Comparison of ENCODE assay signal across 30 cellular contexts in the genomic region with DNA sequence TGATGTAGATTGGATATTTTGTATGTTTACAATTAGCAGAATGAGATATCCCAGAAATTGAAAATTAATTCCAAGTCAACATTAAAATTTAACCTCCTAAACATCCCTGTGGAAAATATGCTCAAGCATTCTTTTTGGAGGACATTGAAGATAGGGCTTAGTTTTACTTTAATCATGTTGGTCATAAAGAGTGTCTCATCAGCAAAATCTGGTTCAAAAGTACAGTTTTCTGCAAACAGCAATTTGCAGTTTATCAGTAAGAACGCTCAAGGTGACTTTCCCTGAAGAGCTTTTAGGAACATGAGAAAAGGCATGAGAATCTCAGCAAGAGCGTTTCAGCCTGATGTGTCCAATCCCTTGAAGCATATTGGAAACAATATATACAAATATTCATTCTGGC.
"Had no signal": no experiment of that assay in that cellular context is flagged by ENCODE, and none has a peak within 500 bp of the region (broad histone marks: within the 10 kb centered on the region; RNA-seq: fewer than 3 reads in every experiment).

No MANE protein-coding gene starts in this region.

- FAIRE-seq: islet of Langerhans, kidney, pancreas, urothelium cell line had no signal

- H3K36me3 ChIP-seq: heart left ventricle, left lung, lower lobe of right lung, pancreas, spleen, suprapubic skin, thoracic aorta, tibial artery, upper lobe of right lung had no signal

- H3K27me3 Mint-ChIP-seq: naive thymus-derived CD8-positive, alpha-beta T cell; stimulated activated naive CD8-positive, alpha-beta T cell treated with anti-CD3 and anti-CD28 coated beads, Interleukin-15, Interleukin-2, amounts not matched to agents 100 ng/mL and 50 ng/mL, for 24 hours had no signal

- H3K4me3 Mint-ChIP-seq: immature natural killer cell; naive thymus-derived CD8-positive, alpha-beta T cell; nephron; neural crest cell; stimulated activated effector memory CD8-positive, alpha-beta T cell treated with anti-CD3 and anti-CD28 coated beads, Interleukin-12 subunit alpha, Interleukin-12 subunit beta, amount 100 ng/mL, for 72 hours; stimulated activated naive CD8-positive, alpha-beta T cell treated with anti-CD3 and anti-CD28 coated beads, Interleukin-15, Interleukin-2, amounts not matched to agents 100 ng/mL and 50 ng/mL, for 24 hours had no signal

- H3K4me1 Mint-ChIP-seq: immature natural killer cell; naive thymus-derived CD8-positive, alpha-beta T cell; nephron; neural crest cell; stimulated activated effector memory CD8-positive, alpha-beta T cell treated with anti-CD3 and anti-CD28 coated beads, Interleukin-12 subunit alpha, Interleukin-12 subunit beta, amount 100 ng/mL, for 72 hours had no signal

- ATAC-seq: heart left ventricle; left colon; left lung; lower lobe of right lung; naive thymus-derived CD8-positive, alpha-beta T cell; pancreas; psoas muscle; sciatic nerve; stimulated activated effector memory CD8-positive, alpha-beta T cell treated with anti-CD3 and anti-CD28 coated beads, Interleukin-12 subunit alpha, Interleukin-12 subunit beta, amount 100 ng/mL, for 72 hours; upper lobe of right lung had no signal

- H3K4me3 ChIP-seq: heart left ventricle, left lung, lower lobe of right lung, pancreas, psoas muscle, skin epidermis, spleen, suprapubic skin, thoracic aorta, tibial artery, upper lobe of right lung had no signal

- H3K4me1 ChIP-seq: heart left ventricle, left lung, lower lobe of right lung, pancreas, psoas muscle, spleen, suprapubic skin, tibial artery, upper lobe of right lung had no signal

- H3K27ac Mint-ChIP-seq: immature natural killer cell; naive thymus-derived CD8-positive, alpha-beta T cell; nephron; stimulated activated effector memory CD8-positive, alpha-beta T cell treated with anti-CD3 and anti-CD28 coated beads, Interleukin-12 subunit alpha, Interleukin-12 subunit beta, amount 100 ng/mL, for 72 hours; stimulated activated naive CD8-positive, alpha-beta T cell treated with anti-CD3 and anti-CD28 coated beads, Interleukin-15, Interleukin-2, amounts not matched to agents 100 ng/mL and 50 ng/mL, for 24 hours had no signal

- H3K36me3 Mint-ChIP-seq: immature natural killer cell; naive thymus-derived CD8-positive, alpha-beta T cell; stimulated activated effector memory CD8-positive, alpha-beta T cell treated with anti-CD3 and anti-CD28 coated beads, Interleukin-12 subunit alpha, Interleukin-12 subunit beta, amount 100 ng/mL, for 72 hours had no signal

- H3K27me3 ChIP-seq: heart left ventricle, left lung, pancreas, spleen, suprapubic skin, tibial artery, upper lobe of right lung had no signal

- H3K27ac ChIP-seq: heart left ventricle, left lung, lower lobe of right lung, pancreas, psoas muscle, skin epidermis, spleen, suprapubic skin, thoracic aorta, tibial artery, upper lobe of right lung had no signal

- DNase-seq: heart left ventricle; hypothalamus; immature natural killer cell; kidney; left colon; lower lobe of right lung; mammary epithelial cell; mesenchymal stem cell; naive thymus-derived CD8-positive, alpha-beta T cell; nucleus accumbens; pancreas; posterior cingulate gyrus; psoas muscle; spleen; stimulated activated CD4-positive, alpha-beta T cell treated with anti-CD3 and anti-CD28 coated beads, Interleukin-4, amount 100 ng/mL, for 24 hours; stimulated activated naive CD4-positive, alpha-beta T cell; tibial artery; trophoblast cell; upper lobe of right lung had no signal

- H3K9me3 ChIP-seq: lower lobe of right lung, pancreas, thoracic aorta, tibial artery, upper lobe of right lung had no signal

- H3K9me3 Mint-ChIP-seq: nephron; neural crest cell; stimulated activated naive CD8-positive, alpha-beta T cell treated with anti-CD3 and anti-CD28 coated beads, Interleukin-15, Interleukin-2, amounts not matched to agents 100 ng/mL and 50 ng/mL, for 24 hours had no signal
